In the genomic region with DNA sequence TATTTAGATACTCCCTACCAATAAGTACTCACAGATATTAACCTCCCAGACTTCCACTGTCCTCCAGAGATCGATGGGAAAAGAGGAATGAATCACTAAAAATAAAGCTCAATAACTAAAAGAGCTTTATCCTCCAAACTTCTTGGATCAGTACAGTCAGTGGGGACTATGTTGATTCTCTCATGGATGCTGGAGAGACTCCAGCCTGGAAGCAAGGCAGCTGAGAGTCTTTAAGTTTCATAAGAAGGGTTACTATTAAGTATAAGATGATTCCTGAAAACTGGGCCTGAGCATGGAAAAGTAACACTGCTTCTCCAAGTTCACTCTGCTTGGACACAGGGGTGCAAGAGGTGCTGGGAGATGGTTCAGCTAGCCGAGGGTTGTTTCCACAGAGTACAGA, we compare ENCODE assay signal across 19 cellular contexts. TPM values are rescaled to one million over a fixed set of nuclear protein-coding genes. Genes with fewer than 3 reads are reported as not detected.
DNase-seq lines count a peak whose midpoint lies in the region; ATAC-seq, FAIRE-seq and TF ChIP-seq lines count a peak whose summit lies in the region.
"Had no signal": no experiment of that assay in that cellular context is flagged by ENCODE, and none has a peak within 500 bp of the region (broad histone marks: within the 10 kb centered on the region; RNA-seq: fewer than 3 reads in every experiment).

No MANE protein-coding gene starts in this region.

- DNase-seq in GM12878 (ENCODE audit: low read depth, low spot score) (no peak), heart left ventricle (peak in 1 of 5 donors; percentile 21), uterus (peak in 1 of 2 donors; percentile 35), OCI-M1 (lab: John Stamatoyannopoulos, UW) (no peak), NCI-H1436 treated with DMSO at 0.1 percent for 48 hours (lab: John Stamatoyannopoulos, UW) (no peak)
- DNase-seq in activated CD4-positive, alpha-beta memory T cell treated with anti-CD3 and anti-CD28 coated beads, Interleukin-2, amount 10 ng/mL, durations not matched to agents 7 days and 5 days = no peak
- DNase-seq: activated CD4-positive, CD25-positive, alpha-beta regulatory T cell; CD4-positive, CD25-positive, alpha-beta regulatory T cell; DMS79; HCEC 1CT; Kasumi-1; NCI-H187; NCI-H524 treated with DMSO at 0.1 percent for 48 hours; nephron progenitor cell; PC-9; T-cell had no signal

- RAD21 ChIA-PET in GM12878 (lab: Charles Lee; ENCODE audit: unreplicated experiment) = interaction anchor here (0.9 to 1.8 kb wide), 6 partner anchors 9 to 268 kb away, joined by 3 to 16 read pairs (median 6); no protein-coding TSS in a partner anchor

- in situ Hi-C loops in GM12878 (cut with MboI) = no loop called here

- TF ChIP-seq EP300 in GM12878 (IDR thresholded peaks at IDR 0.05; ENCODE audit: borderline replicate concordance in 1 of 2, control insufficient read depth in 1 of 2, low read depth in 2 of 2, low read length in 2 of 2) = no peak

- H3K4me3 Mint-ChIP-seq in activated CD4-positive, alpha-beta memory T cell treated with anti-CD3 and anti-CD28 coated beads, Interleukin-2, amount 10 ng/mL, durations not matched to agents 7 days and 5 days = no peak overlapping the region
- H3K4me3 Mint-ChIP-seq: CD4-positive, CD25-positive, alpha-beta regulatory T cell; nephron progenitor cell; stimulated activated naive CD8-positive, alpha-beta T cell treated with anti-CD3 and anti-CD28 coated beads, Interleukin-15, Interleukin-2, amounts not matched to agents 100 ng/mL and 50 ng/mL, for 24 hours; T-cell had no signal

- no peak overlapping the region for H3K27ac Mint-ChIP-seq in activated CD4-positive, alpha-beta memory T cell treated with anti-CD3 and anti-CD28 coated beads, Interleukin-2, amount 10 ng/mL, durations not matched to agents 7 days and 5 days
- H3K27ac Mint-ChIP-seq: CD4-positive, CD25-positive, alpha-beta regulatory T cell; nephron progenitor cell; stimulated activated naive CD8-positive, alpha-beta T cell treated with anti-CD3 and anti-CD28 coated beads, Interleukin-15, Interleukin-2, amounts not matched to agents 100 ng/mL and 50 ng/mL, for 24 hours; T-cell had no signal

- H3K9me3 ChIP-seq in GM12878 (replicated peaks; ENCODE audit: control insufficient read depth, insufficient read depth, low read length) (no peaks in the 10 kb centered on the region), heart left ventricle (no peaks in the 10 kb centered on the region), uterus (no peaks in the 10 kb centered on the region)

- no peak for FAIRE-seq in GM12878 (lab: Jason Lieb, UNC)

- H3K27me3 ChIP-seq in GM12878 (replicated peaks in 1 of 2; ENCODE audit: control insufficient read depth in 2 of 2, insufficient read depth in 2 of 2, low read length in 1 of 2) = no peaks in the 10 kb centered on the region
- H3K27me3 ChIP-seq in heart left ventricle = no peaks in the 10 kb centered on the region
- H3K27me3 ChIP-seq in rectal smooth muscle tissue (ENCODE audit: control insufficient read depth, insufficient read depth, low read length) = no peaks in the 10 kb centered on the region
- no peaks in the 10 kb centered on the region for H3K27me3 ChIP-seq in uterus

- peaks cover 4% of the 10 kb centered on the region for H3K27me3 Mint-ChIP-seq in activated CD4-positive, alpha-beta memory T cell treated with anti-CD3 and anti-CD28 coated beads, Interleukin-2, amount 10 ng/mL, durations not matched to agents 7 days and 5 days

- SMC1A ChIA-PET in GM12878 (lab: Charles Lee; ENCODE audit: uncharacterized antibody, unreplicated experiment) = interaction anchor here (0.8 to 2.9 kb wide), 8 partner anchors 9 to 268 kb away, joined by 3 to 31 read pairs (median 4); no protein-coding TSS in a partner anchor

- intact Hi-C loops in GM12878 (cut with micrococcal nuclease; ENCODE audit: unreplicated experiment) = loop anchor here (5.0 kb wide), 1 partner anchor 166 kb away; a partner anchor contains a TSS
- intact Hi-C loops in heart left ventricle (cut with DNase I) = loop anchor here in 2 of 10 donors (10.0 kb wide), 2 partner anchors 109 to 571 kb away; no protein-coding TSS in a partner anchor
- intact Hi-C loops in uterus (cut with DNase I; ENCODE audit: low total_unique reads) = no loop called here

- ATAC-seq in GM12878 (no peak), heart left ventricle (peak in 2 of 4 donors; percentile 17 to 31)
- ATAC-seq: T-cell had no signal

- H3K4me2 ChIP-seq in GM12878 (ENCODE audit: control insufficient read depth, insufficient read depth) = no peak overlapping the region; the same call in 1 of the 2 replicates
- H3K4me2 ChIP-seq: PC-9 had no signal

- H3K9ac ChIP-seq in GM12878 (ENCODE audit: control insufficient read depth, insufficient read depth, low read length) = no peak overlapping the region
- no peak overlapping the region for H3K9ac ChIP-seq in rectal smooth muscle tissue (ENCODE audit: low read length)

- no peaks in the 10 kb centered on the region for H3K9me3 Mint-ChIP-seq in activated CD4-positive, alpha-beta memory T cell treated with anti-CD3 and anti-CD28 coated beads, Interleukin-2, amount 10 ng/mL, durations not matched to agents 7 days and 5 days
- H3K9me3 Mint-ChIP-seq: nephron progenitor cell; stimulated activated naive CD8-positive, alpha-beta T cell treated with anti-CD3 and anti-CD28 coated beads, Interleukin-15, Interleukin-2, amounts not matched to agents 100 ng/mL and 50 ng/mL, for 24 hours; T-cell had no signal

- peaks cover 11% of the 10 kb centered on the region for H3K4me1 Mint-ChIP-seq in activated CD4-positive, alpha-beta memory T cell treated with anti-CD3 and anti-CD28 coated beads, Interleukin-2, amount 10 ng/mL, durations not matched to agents 7 days and 5 days
- H3K4me1 Mint-ChIP-seq: CD4-positive, CD25-positive, alpha-beta regulatory T cell; T-cell had no signal

- H3K27ac ChIP-seq in GM12878 (ENCODE audit: control insufficient read depth, insufficient read depth) (no peak overlapping the region), heart left ventricle (peak overlapping the region in 10 of 12 donors; percentile 37 to 87 (median 60)), rectal smooth muscle tissue (ENCODE audit: low read depth, low read length) (peak overlapping the region; percentile 90), uterus (peak overlapping the region; percentile 79 to 87)
- H3K27ac ChIP-seq: HL-60, PC-9 had no signal

- no peaks in the 10 kb centered on the region for H4K20me1 ChIP-seq in GM12878 (ENCODE audit: control insufficient read depth, insufficient read depth)

- H3K36me3 Mint-ChIP-seq in activated CD4-positive, alpha-beta memory T cell treated with anti-CD3 and anti-CD28 coated beads, Interleukin-2, amount 10 ng/mL, durations not matched to agents 7 days and 5 days (ENCODE audit: low read depth) = no peaks in the 10 kb centered on the region
- H3K36me3 Mint-ChIP-seq: CD4-positive, CD25-positive, alpha-beta regulatory T cell; T-cell had no signal

- CTCF ChIA-PET in GM12878 (lab: Yijun Ruan, JAX) = interaction anchor here (1.4 to 9.3 kb wide), 7 partner anchors 9 to 174 kb away, joined by 3 to 79 read pairs (median 5); no protein-coding TSS in a partner anchor
- CTCF ChIA-PET in activated CD4-positive, alpha-beta memory T cell treated with anti-CD3 and anti-CD28 coated beads, Interleukin-2, amount 10 ng/mL, durations not matched to agents 7 days and 5 days (lab: Charles Lee) = interaction anchor here (1.1 to 1.5 kb wide), 2 partner anchors 9 to 46 kb away, joined by 3 to 5 read pairs; no protein-coding TSS in a partner anchor

- H3K36me3 ChIP-seq in GM12878 (ENCODE audit: control insufficient read depth in 2 of 2, insufficient read depth in 2 of 2, low read length in 1 of 2) (no peaks in the 10 kb centered on the region), heart left ventricle (no peaks in the 10 kb centered on the region), rectal smooth muscle tissue (ENCODE audit: control insufficient read depth, insufficient read depth, low read length) (no peaks in the 10 kb centered on the region), uterus (no peaks in the 10 kb centered on the region)

- BruUV-seq in GM12878 (replicated peaks; lab: Mats Ljungman, UMichigan) = no TSS peak

- TF ChIP-seq CTCF in GM12878 (IDR thresholded peaks at IDR 0.05 in 2 of 3, conservative IDR thresholded peaks at IDR 0.05 in 1 of 3; ENCODE audit: control insufficient read depth in 2 of 3, extremely low read depth in 1 of 3, insufficient read depth in 1 of 3, low read depth in 3 of 3, low read length in 3 of 3) = no peak
- TF ChIP-seq CTCF in heart left ventricle (IDR thresholded peaks at IDR 0.05) = no peak
- no peak for TF ChIP-seq CTCF in uterus (IDR thresholded peaks at IDR 0.05)

- no peaks in the 10 kb centered on the region; the same call in 1 of the 2 replicates for H3K79me2 ChIP-seq in GM12878 (ENCODE audit: control insufficient read depth, insufficient read depth, low read length)

- H2AFZ ChIP-seq in GM12878 (ENCODE audit: control insufficient read depth, low read depth, low read length) = peak overlapping the region; percentile 66; the same call in 1 of the 2 replicates
- H2AFZ ChIP-seq: PC-9 had no signal

- peaks cover 20% of the 10 kb centered on the region for H3K4me1 ChIP-seq in GM12878 (ENCODE audit: control insufficient read depth, insufficient read depth, low read length)
- H3K4me1 ChIP-seq in heart left ventricle = peaks cover 0 to 33% (median 9%) of the 10 kb centered on the region in 12 donors
- peaks cover 39% of the 10 kb centered on the region for H3K4me1 ChIP-seq in rectal smooth muscle tissue (ENCODE audit: control insufficient read depth, insufficient read depth, low read length)
- H3K4me1 ChIP-seq in uterus = no peaks in the 10 kb centered on the region

- TF ChIP-seq RAD21 in GM12878 (IDR thresholded peaks at IDR 0.05; ENCODE audit: insufficient read depth, low read depth, low read length) = no peak

- WGBS in GM12878 (ENCODE audit: insufficient coverage, insufficient replicate concordance, low lambda C conversion rate, missing lambda C conversion rate) = 67% methylated on average over 2 of the region's 2 CpGs
- WGBS in heart left ventricle, 4 donors = 44 to 56% (median 49%) methylated on average over 2 of the region's 2 CpGs

- TF ChIP-seq POLR2A in GM12878 (IDR thresholded peaks at IDR 0.05; ENCODE audit: low read depth, low read length) (no peak), heart left ventricle (IDR thresholded peaks at IDR 0.05) (no peak), uterus (IDR thresholded peaks at IDR 0.05) (no peak)

- H3K4me3 ChIP-seq in GM12878 = no peak overlapping the region
- H3K4me3 ChIP-seq in heart left ventricle = peak overlapping the region in 7 of 12 donors; percentile 4 to 39 (median 25)
- H3K4me3 ChIP-seq in rectal smooth muscle tissue (ENCODE audit: low read length) = no peak overlapping the region
- H3K4me3 ChIP-seq in uterus = peak overlapping the region in 1 of 2 donors; percentile 21
- H3K4me3 ChIP-seq: PC-9 had no signal

- POLR2A ChIA-PET in GM12878 (lab: Charles Lee) = no interaction called here
- POLR2A ChIA-PET in activated CD4-positive, alpha-beta memory T cell treated with anti-CD3 and anti-CD28 coated beads, Interleukin-2, amount 10 ng/mL, durations not matched to agents 7 days and 5 days (lab: Charles Lee) = no interaction called here

RNA-seq across cellular contexts. Expression of a gene that starts 6.2 kb away (rescaled TPM):
- 28.4 and 31.3 TPM in 2 replicates for total RNA-seq in GM12878 (2013; cell fraction: nucleolus; rRNA removed)
- total RNA-seq in GM12878 (2014; rRNA removed) (6.6 and 7.4 TPM in 2 replicates), GM12878 (2014; rRNA removed; fragmentation: Illumina TruSeq; extraction: Trizol) (4.8 and 5.1 TPM in 2 replicates), GM12878 (2021) (8.4 and 8.8 TPM in 2 replicates), heart left ventricle (10 to 100 TPM; 16.4 to 55.3 (median 25.9) TPM), uterus (100 to 1,000 TPM in 1 of 4 donors, 10 to 100 TPM in 3; 40.0 to 134 (median 74.7) TPM)
- 1.6 TPM for polyA plus RNA-seq in GM12878 (2011; ENCODE audit: low read depth)
- polyA plus RNA-seq in GM12878 (2011; rRNA removed) (4.9 and 6.2 TPM in 2 replicates), GM12878 (2014; fragmentation: Illumina TruSeq; extraction: Trizol) (5.8 and 6.4 TPM in 2 replicates), GM12878 (2014; fragmentation: Nextera tagmentation; extraction: Ambion mirVana) (1 to 10 TPM; 1.9 to 2.8 TPM), GM12878 (2014; rRNA removed) (3.6 and 5.7 TPM in 2 replicates), GM12878 (2016; fragmentation: Nextera tagmentation; extraction: Ambion mirVana) (1 to 10 TPM; 5.2 to 6.3 TPM), heart left ventricle (1 to 10 TPM; 5.0 to 7.4 TPM)
- polyA plus RNA-seq in GM12878 (2011; cell fraction: cytosol; rRNA removed) = 5.5 and 5.7 TPM in 2 replicates
- 7.8 and 10.1 TPM in 2 replicates for polyA plus RNA-seq in GM12878 (2011; cell fraction: nucleus; rRNA removed)
- polyA plus RNA-seq in GM12878 (2012) = 1.8 and 2.0 TPM in 2 replicates
- polyA minus RNA-seq in GM12878 (2011; rRNA and poly(A)+ RNA removed) = 17.0 and 18.2 TPM in 2 replicates
- 3.1 and 3.6 TPM in 2 replicates for polyA minus RNA-seq in GM12878 (2011; cell fraction: cytosol; rRNA and poly(A)+ RNA removed)
- 7.4 and 13.5 TPM in 2 replicates for polyA minus RNA-seq in GM12878 (2011; cell fraction: nucleus; rRNA and poly(A)+ RNA removed)
- total RNA-seq in activated CD4-positive, alpha-beta memory T cell treated with anti-CD3 and anti-CD28 coated beads, Interleukin-2, amount 10 ng/mL, durations not matched to agents 7 days and 5 days = under 1 TPM; 0.15 to 0.18 TPM
- polyA plus RNA-seq: CD4-positive, CD25-positive, alpha-beta regulatory T cell had no signal

Comparison
In these comparisons a context has a peak if more than half of its experiments do, and no peak if none do; other contexts are left out.
1. H3K4me3 ChIP-seq: peak in heart left ventricle (7 of 12); none in GM12878 (single experiment) and rectal smooth muscle tissue (single experiment).
2. RNA of a gene that starts 6.2 kb away (total RNA-seq): 40.0 to 134 TPM in uterus, 16.4 to 55.3 TPM in heart left ventricle and 4.8 to 31.3 TPM in GM12878; 0.15 to 0.18 TPM in activated CD4-positive, alpha-beta memory T cell treated with anti-CD3 and anti-CD28 coated beads, Interleukin-2, amount 10 ng/mL, durations not matched to agents 7 days and 5 days; every median in the first group is over 4 times any median in the second.